Comparison of ENCODE assay signal across 29 cellular contexts in genomic region chr17:31449746-31450145, GRCh38.
"Had no signal": no experiment of that assay in that cellular context is flagged by ENCODE, and none has a peak within 500 bp of the region (broad histone marks: within the 10 kb centered on the region; RNA-seq: fewer than 3 reads in every experiment).

No MANE protein-coding gene starts in this region.

- H3K4me3 ChIP-seq: esophagus muscularis mucosa, gastrocnemius medialis had no signal

- H3K27me3 Mint-ChIP-seq: activated CD8-positive, alpha-beta T cell treated with anti-CD3 and anti-CD28 coated beads for 36 hours; activated naive CD8-positive, alpha-beta T cell had no signal

- H3K27ac Mint-ChIP-seq: activated CD8-positive, alpha-beta T cell treated with anti-CD3 and anti-CD28 coated beads for 36 hours; activated naive CD8-positive, alpha-beta T cell had no signal

- H3K36me3 Mint-ChIP-seq: activated naive CD8-positive, alpha-beta T cell; WTC11 had no signal

- H3K27me3 ChIP-seq: brain microvascular endothelial cell, esophagus muscularis mucosa, foreskin keratinocyte, gastrocnemius medialis had no signal

- ATAC-seq: activated CD8-positive, alpha-beta T cell treated with anti-CD3 and anti-CD28 coated beads for 36 hours; activated T-cell treated with anti-CD3 and anti-CD28 coated beads, Interleukin-2, amount 50 U/mL, for 4 hours; activated T-helper 17 cell treated with anti-CD3 and anti-CD28 coated beads, Interleukin-2, amount 50 U/mL, for 72 hours; effector memory CD8-positive, alpha-beta T cell; foreskin keratinocyte; gastrocnemius medialis; WTC11 had no signal

- H3K4me3 Mint-ChIP-seq: activated CD8-positive, alpha-beta T cell treated with anti-CD3 and anti-CD28 coated beads for 36 hours; activated naive CD8-positive, alpha-beta T cell; activated T-cell treated with anti-CD3 and anti-CD28 coated beads, Interleukin-2, amount 50 U/mL, for 4 hours; activated T-helper 17 cell treated with anti-CD3 and anti-CD28 coated beads, Interleukin-2, amount 50 U/mL, for 72 hours; effector memory CD8-positive, alpha-beta T cell; WTC11 had no signal

- H3K36me3 ChIP-seq: brain microvascular endothelial cell, esophagus muscularis mucosa, gastrocnemius medialis had no signal

- DNase-seq: activated CD4-positive, alpha-beta T cell treated with anti-CD3 and anti-CD28 coated beads for 48 hours; activated CD4-positive, alpha-beta T cell treated with anti-CD3 and anti-CD28 coated beads, Interleukin-2, amount 50 U/mL, for 1 hour; activated CD4-positive, alpha-beta T cell treated with anti-CD3 and anti-CD28 coated beads, Interleukin-2, amount 50 U/mL, for 48 hours; activated CD8-positive, alpha-beta memory T cell treated with anti-CD3 and anti-CD28 coated beads for 24 hours; activated CD8-positive, alpha-beta T cell treated with anti-CD3 and anti-CD28 coated beads for 36 hours; activated effector memory CD4-positive, alpha-beta T cell treated with Interleukin-2 at 50 U/mL for 16 hours; activated gamma-delta T cell treated with Interleukin-2 at 50 U/mL for 16 hours; activated naive CD4-positive, alpha-beta T cell treated with anti-CD3 and anti-CD28 coated beads, Interleukin-2, amount 50 U/mL, for 16 hours; activated naive CD4-positive, alpha-beta T cell treated with Interleukin-2 at 50 U/mL for 16 hours; activated T-cell treated with anti-CD3 and anti-CD28 coated beads, Interleukin-2, amount 50 U/mL, for 4 hours; amniotic stem cell; anterior cingulate cortex; brain microvascular endothelial cell; caudate nucleus; cortex of kidney; dermis blood vessel endothelial cell; effector CD4-positive, alpha-beta T cell; effector memory CD8-positive, alpha-beta T cell; erythroblast; foreskin keratinocyte; gastrocnemius medialis; glutamatergic neuron; T-helper 2 cell had no signal

- H3K9me3 Mint-ChIP-seq: activated CD8-positive, alpha-beta T cell treated with anti-CD3 and anti-CD28 coated beads for 36 hours; activated T-cell treated with anti-CD3 and anti-CD28 coated beads, Interleukin-2, amount 50 U/mL, for 4 hours; activated T-helper 17 cell treated with anti-CD3 and anti-CD28 coated beads, Interleukin-2, amount 50 U/mL, for 72 hours; effector memory CD8-positive, alpha-beta T cell had no signal

- FAIRE-seq: astrocyte, colon had no signal

- H3K4me1 Mint-ChIP-seq: activated T-helper 17 cell treated with anti-CD3 and anti-CD28 coated beads, Interleukin-2, amount 50 U/mL, for 72 hours had no signal
